Comparison of ENCODE assay signal across 16 cellular contexts in the genomic region with DNA sequence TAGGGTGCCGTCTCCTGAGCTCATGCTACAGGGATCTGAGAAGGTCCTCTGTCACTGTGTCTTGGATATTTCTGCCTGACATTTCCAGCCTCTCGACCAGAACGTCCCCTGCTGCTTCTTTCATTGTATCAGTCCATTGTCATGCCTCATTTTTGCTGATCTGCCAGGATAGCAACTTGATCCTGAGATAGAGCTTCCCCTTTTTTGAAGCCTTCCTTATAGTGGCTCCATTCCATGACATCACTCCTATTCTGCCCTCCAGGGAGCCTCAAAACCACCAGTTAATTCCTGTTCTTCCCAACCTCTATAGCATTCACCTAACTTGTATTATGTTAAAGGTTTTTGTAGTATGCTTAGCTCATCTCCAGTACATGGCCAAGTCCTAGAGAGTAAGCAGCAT.
DNase-seq lines count a peak whose midpoint lies in the region; ATAC-seq and TF ChIP-seq lines count a peak whose summit lies in the region.
"Had no signal": no experiment of that assay in that cellular context is flagged by ENCODE, and none has a peak within 500 bp of the region (broad histone marks: within the 10 kb centered on the region; RNA-seq: fewer than 3 reads in every experiment).

No MANE protein-coding gene starts in this region.

- intact Hi-C loops in PC-9 (cut with micrococcal nuclease; ENCODE audit: unreplicated experiment) = no loop called here

- no peak overlapping the region for H3K4me3 ChIP-seq in hepatocyte
- H3K4me3 ChIP-seq in PC-9 = no peak overlapping the region

- H3K36me3 ChIP-seq in hepatocyte (replicated peaks; ENCODE audit: insufficient read depth, low read depth) (no peaks in the 10 kb centered on the region), PC-9 (ENCODE audit: low read depth) (no peaks in the 10 kb centered on the region)
- H3K36me3 ChIP-seq: BE2C had no signal

- WGBS in hepatocyte (ENCODE audit: low lambda C conversion rate, missing lambda C conversion rate) = 81% methylated on average over 3 of the region's 3 CpGs

- no peaks in the 10 kb centered on the region for H3K9me3 ChIP-seq in hepatocyte (ENCODE audit: low read depth)
- no peaks in the 10 kb centered on the region for H3K9me3 ChIP-seq in PC-9 (ENCODE audit: insufficient read depth, low read depth)
- H3K9me3 ChIP-seq: BE2C had no signal

- H3F3A ChIP-seq in PC-9 (ENCODE audit: insufficient read depth, low read depth) = no peaks in the 10 kb centered on the region

- H3K27ac ChIP-seq in hepatocyte (peak overlapping the region; percentile 47), PC-9 (no peak overlapping the region)

- H3K4me1 ChIP-seq in hepatocyte (ENCODE audit: insufficient read depth) (peaks cover 11% of the 10 kb centered on the region), PC-9 (replicated peaks; ENCODE audit: insufficient read depth) (peaks cover 9% of the 10 kb centered on the region; the same call in 1 of the 2 replicates)

- no peaks in the 10 kb centered on the region for H3K27me3 ChIP-seq in hepatocyte
- no peaks in the 10 kb centered on the region for H3K27me3 ChIP-seq in PC-9 (ENCODE audit: insufficient read depth, low read depth)
- H3K27me3 ChIP-seq: BE2C had no signal

- DNase-seq in NCI-H345 (lab: John Stamatoyannopoulos, UW) = peak; percentile 32
- DNase-seq in NCI-H345 treated with DMSO at 0.1 percent for 48 hours (lab: John Stamatoyannopoulos, UW; ENCODE audit: unreplicated experiment) = no peak
- DNase-seq in RPMI7951 (ENCODE audit: low read depth) = peak; percentile 24
- no peak for DNase-seq in hepatocyte (ENCODE audit: low spot score)
- DNase-seq in GM10248 (ENCODE audit: extremely low spot score) = no peak
- no peak for DNase-seq in PC-9
- DNase-seq: BE2C; CD4-positive, CD25-positive, alpha-beta regulatory T cell; COR-L47; DMS153; NCI-H1092; NCI-H1436 treated with DMSO at 0.1 percent for 48 hours; NCI-H2081; NCI-H524 treated with DMSO at 0.1 percent for 48 hours; T-cell had no signal

- POLR2A ChIA-PET in GM10248 (lab: Yijun Ruan, JAX) = no interaction called here
- POLR2A ChIA-PET in PC-9 (lab: Charles Lee; ENCODE audit: unreplicated experiment) = interaction anchor here (0.6 kb wide), 1 partner anchor 683 kb away, joined by 3 read pairs; no protein-coding TSS in a partner anchor

- ATAC-seq in GM18867 (IDR thresholded peaks at IDR 0.05; ENCODE audit: unreplicated experiment) = no peak
- ATAC-seq: T-cell had no signal

- CTCF ChIA-PET in GM10248 (lab: Yijun Ruan, JAX) = interaction anchor here (1.4 to 1.7 kb wide), 2 partner anchors 10 to 11 kb away, joined by 4 to 5 read pairs; no protein-coding TSS in a partner anchor
- CTCF ChIA-PET in PC-9 (lab: Charles Lee) = no interaction called here

- H2AFZ ChIP-seq in hepatocyte (no peak overlapping the region), PC-9 (no peak overlapping the region)

- no TSS peak for BruUV-seq in PC-9 (replicated peaks; lab: Mats Ljungman, UMichigan)

- no peak overlapping the region for H3K4me2 ChIP-seq in hepatocyte
- H3K4me2 ChIP-seq in PC-9 = no peak overlapping the region

- no peak for TF ChIP-seq CTCF in hepatocyte (IDR thresholded peaks at IDR 0.05; ENCODE audit: poor library complexity)
- no peak for TF ChIP-seq CTCF in GM10248 (IDR thresholded peaks at IDR 0.05; ENCODE audit: control extremely low read depth, extremely low read depth, low read depth, missing control alignments)
- no peak for TF ChIP-seq CTCF in PC-9 (conservative IDR thresholded peaks at IDR 0.05)

- H3K9me2 ChIP-seq in hepatocyte (replicated peaks; ENCODE audit: insufficient read depth) (no peaks in the 10 kb centered on the region), PC-9 (ENCODE audit: insufficient read depth) (no peaks in the 10 kb centered on the region)

- H4K20me1 ChIP-seq in hepatocyte (ENCODE audit: insufficient read depth, poor library complexity, severe bottlenecking) (no peaks in the 10 kb centered on the region), PC-9 (ENCODE audit: insufficient read depth) (no peaks in the 10 kb centered on the region)

- no peaks in the 10 kb centered on the region for H3K79me2 ChIP-seq in hepatocyte
- H3K79me2 ChIP-seq in PC-9 (ENCODE audit: low read depth) = no peaks in the 10 kb centered on the region

Comparison
In these comparisons a context has a peak if more than half of its experiments do, and no peak if none do; other contexts are left out.
1. DNase-seq: peak in NCI-H345 (single experiment) and RPMI7951 (single experiment); none in NCI-H345 treated with DMSO at 0.1 percent for 48 hours (single experiment), hepatocyte (single experiment), GM10248 (single experiment) and PC-9 (0 of 2).